Comparison of ENCODE assay signal across 8 cellular contexts in genomic region chr12:8697476-8698131, GRCh38. TPM values are rescaled to one million over a fixed set of nuclear protein-coding genes. Genes with fewer than 3 reads are reported as not detected.
DNase-seq lines count a peak whose midpoint lies in the region; ATAC-seq and TF ChIP-seq lines count a peak whose summit lies in the region.

TSS of gene RIMKLB (plus strand) at chr12:8697991. CDS start at chr12:8713867, 15,876 bp downstream.

- no peak within 1 kb of the TSS for H4K5ac ChIP-seq in H9 (ENCODE audit: insufficient read length, low read depth, low read length)

- peak within 1 kb of the TSS; percentile 93 for H3K14ac ChIP-seq in H9 (ENCODE audit: insufficient read depth, low read length)

- H3K36me3 ChIP-seq in prostate gland: no peaks in the 10 kb centered on the region

- H3K4me3 Mint-ChIP-seq in H9 (peak within 1 kb of the TSS; percentile 93 to 96), type B pancreatic cell (peak within 1 kb of the TSS; percentile 94)

- H4K8ac ChIP-seq in H9 (replicated peaks; ENCODE audit: insufficient read length, low read depth, low read length): no peak within 1 kb of the TSS

- intact Hi-C loops in left ventricle myocardium superior (cut with micrococcal nuclease): no loop called here
- intact Hi-C loops in prostate gland (cut with DNase I): no loop called here

- peak; percentile 93 for ATAC-seq in left ventricle myocardium superior

- no peak within 1 kb of the TSS for H2BK120ac ChIP-seq in H9 (ENCODE audit: low read depth, low read length, poor library complexity, severe bottlenecking)

- no peaks in the 10 kb centered on the region; the same call in 1 of the 2 replicates for H3K4me1 ChIP-seq in H9 (ENCODE audit: insufficient read depth, low read length)
- peaks cover 3% of the 10 kb centered on the region for H3K4me1 ChIP-seq in prostate gland (replicated peaks)

- no peak within 1 kb of the TSS for H3K56ac ChIP-seq in H9 (ENCODE audit: insufficient read length, low read depth, low read length)

- H3K9me3 Mint-ChIP-seq in H9 (no peaks in the 10 kb centered on the region), type B pancreatic cell (no peaks in the 10 kb centered on the region)

- no peaks in the 10 kb centered on the region for H4K20me1 ChIP-seq in H9 (ENCODE audit: control insufficient read depth, insufficient read depth, insufficient read length)

- peak within 1 kb of the TSS; percentile 92 for H3K18ac ChIP-seq in H9 (ENCODE audit: insufficient read length, low read depth, low read length)

- no peak for TF ChIP-seq CTCF in H9 (conservative IDR thresholded peaks at IDR 0.05)
- no peak for TF ChIP-seq CTCF in prostate gland (IDR thresholded peaks at IDR 0.05)
- TF ChIP-seq CTCF in type B pancreatic cell (conservative IDR thresholded peaks at IDR 0.05): no peak

- peaks cover 13 to 22% (median 15%) of the 10 kb centered on the region in 3 experiments; a peak in 6 of 7 replicates for H3K36me3 Mint-ChIP-seq in H9 (ENCODE audit: insufficient read depth in 1 of 3, low read depth in 3 of 3)
- peaks cover 16% of the 10 kb centered on the region for H3K36me3 Mint-ChIP-seq in type B pancreatic cell

- H3K9ac ChIP-seq in H9 (ENCODE audit: extremely low read depth, insufficient read length, low read length): peak within 1 kb of the TSS; percentile 80

- peak within 1 kb of the TSS; percentile 98 to 99 for H3K4me3 ChIP-seq in prostate gland

- WGBS in H9 (ENCODE audit: extremely low coverage, insufficient read length, low lambda C conversion rate): no CpG with 5 or more reads among the region's 88 CpGs
- 0% methylated on average over 70 of the region's 88 CpGs for WGBS in prostate gland

- peaks cover 22% of the 10 kb centered on the region; the same call in 1 of the 2 replicates for H3K79me2 ChIP-seq in H9 (ENCODE audit: insufficient read depth, low read length)

- H2AFZ ChIP-seq in H9 (ENCODE audit: low read length): no peak within 1 kb of the TSS

- H3K27ac Mint-ChIP-seq in H9: peak within 1 kb of the TSS; percentile 98 to 99 (median 99)
- peak within 1 kb of the TSS; percentile 97 for H3K27ac Mint-ChIP-seq in type B pancreatic cell

- H3K27me3 ChIP-seq in H9 (ENCODE audit: insufficient read depth, low read length) (no peaks in the 10 kb centered on the region), prostate gland (replicated peaks; ENCODE audit: insufficient read depth) (no peaks in the 10 kb centered on the region)

- H3T11ph ChIP-seq in H9 (ENCODE audit: low read length): no peak within 1 kb of the TSS

- H2BK20ac ChIP-seq in H9 (ENCODE audit: low read depth, low read length, poor library complexity, severe bottlenecking): no peak within 1 kb of the TSS

- H3K9me3 ChIP-seq in H9 (ENCODE audit: control insufficient read depth, low read depth, low read length) (no peaks in the 10 kb centered on the region), prostate gland (no peaks in the 10 kb centered on the region)

- H3K27me3 Mint-ChIP-seq in H9 (ENCODE audit: low read depth) (no peaks in the 10 kb centered on the region), type B pancreatic cell (peaks cover 3% of the 10 kb centered on the region)

- no peak within 1 kb of the TSS for H2BK15ac ChIP-seq in H9 (ENCODE audit: low read depth, low read length)

- DNase-seq in ELF-1 (ENCODE audit: low read depth, low spot score) (peak; percentile 86), H9 (peak; percentile 86), NAMALWA (ENCODE audit: low spot score) (peak; percentile 87), T-helper 1 cell (peak; percentile 35 to 77 (median 64)), amniotic stem cell (lab: John Stamatoyannopoulos, UW) (peak; percentile 59), left ventricle myocardium superior (peak; percentile 93), prostate gland (ENCODE audit: low spot score) (peak; percentile 81), type B pancreatic cell (ENCODE audit: extremely low spot score, unreplicated experiment) (peak; percentile 87)

- no peak within 1 kb of the TSS for H3K23ac ChIP-seq in H9 (ENCODE audit: insufficient read length, low read depth, low read length)

- H3K4me2 ChIP-seq in H9 (ENCODE audit: insufficient read depth, insufficient read length, low read length): peak within 1 kb of the TSS; percentile 69

- H3K27ac ChIP-seq in H9 (ENCODE audit: insufficient read length, low read depth, low read length) (peak within 1 kb of the TSS; percentile 16), prostate gland (peak within 1 kb of the TSS; percentile 91 to 93)

- H4K91ac ChIP-seq in H9 (ENCODE audit: insufficient read length, low read depth, low read length): no peak within 1 kb of the TSS

- TF ChIP-seq POLR2A in prostate gland (IDR thresholded peaks at IDR 0.05): peak; percentile 58

- no peak within 1 kb of the TSS for H2BK5ac ChIP-seq in H9 (ENCODE audit: insufficient read length, low read length)

- H2BK12ac ChIP-seq in H9 (ENCODE audit: insufficient read length, low read depth, low read length): no peak within 1 kb of the TSS

- H3K4me1 Mint-ChIP-seq in H9: peaks cover 42 to 44% of the 10 kb centered on the region in 2 experiments
- peaks cover 11% of the 10 kb centered on the region for H3K4me1 Mint-ChIP-seq in type B pancreatic cell (ENCODE audit: unreplicated experiment)

- no peak within 1 kb of the TSS for H2AK5ac ChIP-seq in H9 (ENCODE audit: insufficient read length, low read length)

- peaks cover 3% of the 10 kb centered on the region for H3K79me1 ChIP-seq in H9 (ENCODE audit: insufficient read depth, low read depth, low read length, poor library complexity, severe bottlenecking)

- peaks cover 9% of the 10 kb centered on the region for H3K23me2 ChIP-seq in H9 (ENCODE audit: insufficient read length, low read depth, low read length, poor library complexity, severe bottlenecking)

- H3K4ac ChIP-seq in H9 (ENCODE audit: low read depth, low read length): no peak within 1 kb of the TSS; the same call in 1 of the 2 replicates

RNA-seq across cellular contexts. Expression of gene RIMKLB, which starts in this region (rescaled TPM):
- total RNA-seq in H9 (2021) (80.2 and 87.7 TPM in 2 replicates), left ventricle myocardium superior (9.7 TPM), prostate gland (10 to 100 TPM; 14.4 to 72.4 TPM), type B pancreatic cell (ENCODE audit: low replicate concordance) (59.8 and 65.2 TPM in 2 replicates)

Comparison
In these comparisons a context has a peak if more than half of its experiments do, and no peak if none do; other contexts are left out.
1. Peak in every context shown above with its lines: DNase-seq, ATAC-seq, H3K4me3 ChIP-seq and H3K27ac ChIP-seq.